Comparison of ENCODE assay signal across 32 cellular contexts in the genomic region with DNA sequence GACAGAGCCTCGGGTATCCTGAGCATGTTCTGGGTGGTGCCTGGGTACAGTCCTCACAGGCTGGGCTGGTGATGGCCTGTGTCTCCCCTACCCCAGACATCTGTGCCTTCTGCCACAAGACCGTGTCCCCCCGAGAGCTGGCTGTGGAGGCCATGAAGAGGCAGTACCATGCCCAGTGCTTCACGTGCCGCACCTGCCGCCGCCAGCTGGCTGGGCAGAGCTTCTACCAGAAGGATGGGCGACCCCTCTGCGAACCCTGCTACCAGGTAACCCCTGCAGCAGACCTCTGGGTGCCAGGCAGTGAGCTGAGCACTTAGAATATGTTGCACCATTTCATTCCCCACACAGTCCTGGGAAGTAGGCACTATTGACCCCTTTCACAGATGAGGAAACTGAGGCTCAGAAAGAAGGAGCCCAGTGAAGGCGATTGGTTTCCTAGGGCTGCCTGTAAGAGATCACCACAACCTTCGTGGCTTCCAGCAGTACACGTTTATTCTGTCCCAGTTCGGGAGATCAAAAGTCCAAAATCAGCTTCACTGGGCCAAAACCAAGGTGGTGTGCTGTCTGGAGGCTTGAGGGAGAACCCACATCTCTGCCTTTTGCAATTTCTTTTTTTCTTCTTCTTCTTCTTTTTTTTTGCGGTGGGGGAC. TPM values are rescaled to one million over a fixed set of nuclear protein-coding genes. Genes with fewer than 3 reads are reported as not detected.
"Had no signal": no experiment of that assay in that cellular context is flagged by ENCODE, and none has a peak within 500 bp of the region (broad histone marks: within the 10 kb centered on the region; RNA-seq: fewer than 3 reads in every experiment).

No MANE protein-coding gene starts in this region.

- H3K4me3 ChIP-seq: cardiac muscle cell, SK-N-MC had no signal

- ATAC-seq: activated CD4-positive, alpha-beta T cell treated with anti-CD3 and anti-CD28 coated beads for 36 hours; activated CD4-positive, CD25-positive, alpha-beta regulatory T cell treated with anti-CD3 and anti-CD28 coated beads, Interleukin-2, amount 50 U/mL, for 24 hours; activated CD8-positive, alpha-beta T cell treated with anti-CD3 and anti-CD28 coated beads, Interleukin-2, amount 10 ng/mL, durations not matched to agents 7 days and 5 days; activated naive CD8-positive, alpha-beta T cell treated with anti-CD3 and anti-CD28 coated beads, Interleukin-2, amount 50 U/mL, for 24 hours; PC-3; WTC11 had no signal

- H3K4me2 ChIP-seq: KMS-11 had no signal

- DNase-seq: activated CD4-positive, alpha-beta T cell treated with anti-CD3 and anti-CD28 coated beads for 36 hours; activated CD4-positive, alpha-beta T cell treated with anti-CD3 and anti-CD28 coated beads, Interleukin-2, amount 10 ng/mL, durations not matched to agents 7 days and 5 days; activated CD4-positive, alpha-beta T cell treated with anti-CD3 and anti-CD28 coated beads, Interleukin-2, amount 50 U/mL, for 48 hours; activated CD8-positive, alpha-beta T cell treated with anti-CD3 and anti-CD28 coated beads, Interleukin-2, amount 10 ng/mL, durations not matched to agents 7 days and 5 days; activated naive CD4-positive, alpha-beta T cell treated with anti-CD3 and anti-CD28 coated beads, Interleukin-2, amount 10 ng/mL, durations not matched to agents 7 days and 5 days; activated naive CD8-positive, alpha-beta T cell treated with anti-CD3 and anti-CD28 coated beads, Interleukin-2, amount 50 U/mL, for 24 hours; activated T-cell treated with anti-CD3 and anti-CD28 coated beads, Interleukin-2, amount 50 U/mL, for 24 hours; aorta; NCI-H1092 treated with DMSO at 0.1 percent for 48 hours; NCI-H1417; NCI-H146; NCI-H187; NCI-H2029 treated with DMSO at 0.1 percent for 48 hours; NCI-H2107; NCI-H226; NCI-H446 treated with DMSO at 0.1 percent for 48 hours; NCI-H524; NCI-H69; NCI-H82; NK-92 treated with Interleukin-12 subunit alpha and Interleukin-12 subunit beta, amount 100 ng/mL, for 24 hours; PC-3; Right ventricle myocardium superior; T1000 had no signal

- H3K27ac ChIP-seq: cardiac muscle cell, KMS-11, SK-N-MC had no signal

- H3K27me3 ChIP-seq: cardiac muscle cell had no signal

RNA-seq across cellular contexts. Expression of gene FBLIM1, which starts 11.8 kb away (rescaled TPM):
- total RNA-seq: activated CD8-positive, alpha-beta T cell treated with anti-CD3 and anti-CD28 coated beads, Interleukin-2, amount 10 ng/mL, durations not matched to agents 7 days and 5 days; activated T-helper 1 cell treated with anti-CD3 and anti-CD28 coated beads, Interleukin-12 subunit alpha, Interleukin-12 subunit beta, Interleukin-2, Interleukin-4 antibody, amounts not matched to agents 30 ng/mL and 10 ng/mL and 1 ng/mL, durations not matched to agents 14 hours and 24 hours and 36 hours; T-helper 1 cell treated with Interleukin-12 subunit alpha and Interleukin-12 subunit beta and Interleukin-4 antibody, amounts not matched to agents 30 ng/mL and 1 ng/mL, for 36 hours; T-helper 2 cell treated with Interferon-gamma antibody and Interleukin-4, amounts not matched to agents 100 ng/mL and 5 ng/mL, for 36 hours had no signal

RNA-seq across cellular contexts. Expression of gene TMEM82, which starts 28.1 kb away (rescaled TPM):
- total RNA-seq: activated CD4-positive, alpha-beta T cell treated with anti-CD3 and anti-CD28 coated beads for 36 hours; activated CD4-positive, alpha-beta T cell treated with anti-CD3 and anti-CD28 coated beads, Interleukin-2, amount 10 ng/mL, durations not matched to agents 7 days and 5 days; activated CD8-positive, alpha-beta T cell treated with anti-CD3 and anti-CD28 coated beads, Interleukin-2, amount 10 ng/mL, durations not matched to agents 7 days and 5 days; activated T-helper 1 cell treated with anti-CD3 and anti-CD28 coated beads, Interleukin-12 subunit alpha, Interleukin-12 subunit beta, Interleukin-2, Interleukin-4 antibody, amounts not matched to agents 30 ng/mL and 10 ng/mL and 1 ng/mL, durations not matched to agents 14 hours and 24 hours and 36 hours; aorta; M059J; PC-3; Right ventricle myocardium superior; T-helper 1 cell treated with Interleukin-12 subunit alpha and Interleukin-12 subunit beta and Interleukin-4 antibody, amounts not matched to agents 30 ng/mL and 1 ng/mL, for 36 hours; T-helper 2 cell treated with Interferon-gamma antibody and Interleukin-4, amounts not matched to agents 100 ng/mL and 5 ng/mL, for 36 hours had no signal
- polyA plus RNA-seq: cardiac muscle cell had no signal
